In genomic region chr22:33099593-33099992, GRCh38 we compare ENCODE assay signal across 11 cellular contexts. TPM values are rescaled to one million over a fixed set of nuclear protein-coding genes. Genes with fewer than 3 reads are reported as not detected.
"Had no signal": no experiment of that assay in that cellular context is flagged by ENCODE, and none has a peak within 500 bp of the region (broad histone marks: within the 10 kb centered on the region; RNA-seq: fewer than 3 reads in every experiment).

No MANE protein-coding gene starts in this region.

- H3K36me3 ChIP-seq: HAP-1 had no signal

- H3K4me3 ChIP-seq: GM23248, HAP-1 had no signal

- H3K4me3 Mint-ChIP-seq: HFFc6, IgD-negative memory B cell had no signal

- DNase-seq: GM23248, GOT3, H7, HFFc6, KBM-7 had no signal

- ATAC-seq: HCT116, HepG2 had no signal

- H3K27ac Mint-ChIP-seq: HFFc6 had no signal

- FAIRE-seq: HepG2 had no signal

- H3K4me1 ChIP-seq: HAP-1 had no signal

- H3K27ac ChIP-seq: GM23248, HL-60 had no signal

- H3K9me3 ChIP-seq: HAP-1 had no signal

- H3K36me3 Mint-ChIP-seq: IgD-negative memory B cell had no signal

RNA-seq across cellular contexts. Expression of gene SYN3, which starts 41.4 kb away (rescaled TPM):
- total RNA-seq: GM23248, HT1080 had no signal
